In the genomic region with DNA sequence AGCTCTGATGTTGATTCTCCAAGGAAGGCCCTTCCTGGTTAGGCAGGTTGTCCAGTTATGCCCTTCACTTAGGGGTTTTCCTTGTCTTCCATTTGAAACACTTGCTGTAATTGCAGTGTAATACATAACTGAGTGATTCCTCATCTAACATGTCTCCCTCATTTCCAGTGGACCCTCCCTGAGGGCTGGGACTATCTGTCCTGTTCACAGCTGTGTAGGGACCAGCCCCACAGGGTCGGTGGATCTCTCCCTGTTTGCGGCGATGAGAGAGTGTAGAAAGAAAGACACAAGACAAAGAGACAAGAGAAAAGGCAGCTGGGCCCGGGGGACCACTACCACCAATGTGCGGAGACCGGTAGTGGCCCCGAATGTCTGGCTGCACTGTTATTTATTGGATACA, we compare ENCODE assay signal across 25 cellular contexts.
"Had no signal": no experiment of that assay in that cellular context is flagged by ENCODE, and none has a peak within 500 bp of the region (broad histone marks: within the 10 kb centered on the region; RNA-seq: fewer than 3 reads in every experiment).

No MANE protein-coding gene starts in this region.

- H3K27ac Mint-ChIP-seq: mesothelial cell of epicardium; naive B cell; natural killer cell treated with Interleukin-12 subunit alpha and Interleukin-12 subunit beta and Interleukin-15 and Interleukin-18, amount 100 ng/mL, for 72 hours; progenitor cell of endocrine pancreas; stimulated activated effector memory CD8-positive, alpha-beta T cell treated with anti-CD3 and anti-CD28 coated beads, Interleukin-12 subunit alpha, Interleukin-12 subunit beta, amount 100 ng/mL, for 72 hours; type B pancreatic cell had no signal

- H3K27me3 Mint-ChIP-seq: naive B cell, type B pancreatic cell had no signal

- H2AFZ ChIP-seq: parathyroid adenoma had no signal

- H3K4me3 Mint-ChIP-seq: mesothelial cell of epicardium; naive B cell; natural killer cell treated with Interleukin-12 subunit alpha and Interleukin-12 subunit beta and Interleukin-15 and Interleukin-18, amount 100 ng/mL, for 72 hours; stimulated activated effector memory CD8-positive, alpha-beta T cell treated with anti-CD3 and anti-CD28 coated beads, Interleukin-12 subunit alpha, Interleukin-12 subunit beta, amount 100 ng/mL, for 72 hours; type B pancreatic cell had no signal

- H3K4me1 ChIP-seq: sigmoid colon, testis had no signal

- H3K4me3 ChIP-seq: dorsolateral prefrontal cortex, gastrocnemius medialis, mucosa of descending colon, sigmoid colon, testis, tibial artery had no signal

- H3K4me1 Mint-ChIP-seq: naive B cell; stimulated activated effector memory CD8-positive, alpha-beta T cell treated with anti-CD3 and anti-CD28 coated beads, Interleukin-12 subunit alpha, Interleukin-12 subunit beta, amount 100 ng/mL, for 72 hours had no signal

- H3K36me3 Mint-ChIP-seq: mesothelial cell of epicardium; naive B cell; natural killer cell treated with Interleukin-12 subunit alpha and Interleukin-12 subunit beta and Interleukin-15 and Interleukin-18, amount 100 ng/mL, for 72 hours; stimulated activated effector memory CD8-positive, alpha-beta T cell treated with anti-CD3 and anti-CD28 coated beads, Interleukin-12 subunit alpha, Interleukin-12 subunit beta, amount 100 ng/mL, for 72 hours; type B pancreatic cell had no signal

- H3K9me3 Mint-ChIP-seq: natural killer cell treated with Interleukin-12 subunit alpha and Interleukin-12 subunit beta and Interleukin-15 and Interleukin-18, amount 100 ng/mL, for 72 hours; stimulated activated effector memory CD8-positive, alpha-beta T cell treated with anti-CD3 and anti-CD28 coated beads, Interleukin-12 subunit alpha, Interleukin-12 subunit beta, amount 100 ng/mL, for 72 hours had no signal

- H3K9ac ChIP-seq: parathyroid adenoma had no signal

- H3K36me3 ChIP-seq: gastrocnemius medialis, sigmoid colon, tibial artery had no signal

- H3K27me3 ChIP-seq: dorsolateral prefrontal cortex, gastrocnemius medialis, sigmoid colon, testis, tibial artery had no signal

- H3K9me3 ChIP-seq: gastrocnemius medialis, mucosa of descending colon, sigmoid colon, testis, tibial artery had no signal

- H3K79me2 ChIP-seq: parathyroid adenoma had no signal

- H3K27ac ChIP-seq: dorsolateral prefrontal cortex, epithelial cell of prostate, gastrocnemius medialis, parathyroid adenoma, sigmoid colon, testis, tibial artery had no signal

- DNase-seq: dorsolateral prefrontal cortex; effector CD4-positive, alpha-beta T cell; foreskin fibroblast; gastrocnemius medialis; head of caudate nucleus; mesenchymal stem cell; mucosa of descending colon; naive B cell; occipital lobe; sigmoid colon; stimulated activated CD4-positive, alpha-beta T cell treated with anti-CD3 and anti-CD28 coated beads, Interleukin-2, amount 100 ng/mL, for 24 hours; stimulated activated CD4-positive, alpha-beta T cell treated with anti-CD3 and anti-CD28 coated beads, Interleukin-4, amount 100 ng/mL, for 24 hours; stimulated activated naive CD8-positive, alpha-beta T cell treated with anti-CD3 and anti-CD28 coated beads, Interleukin-15, Interleukin-2, amounts not matched to agents 100 U/mL and 50 U/mL, for 24 hours; substantia nigra; testis; tibial artery had no signal

- ATAC-seq: esophagus mucosa; gastrocnemius medialis; left lobe of liver; mucosa of descending colon; stimulated activated effector memory CD8-positive, alpha-beta T cell treated with anti-CD3 and anti-CD28 coated beads, Interleukin-12 subunit alpha, Interleukin-12 subunit beta, amount 100 ng/mL, for 72 hours; stimulated activated naive CD8-positive, alpha-beta T cell treated with anti-CD3 and anti-CD28 coated beads, Interleukin-15, Interleukin-2, amounts not matched to agents 100 U/mL and 50 U/mL, for 24 hours had no signal
